Comparison of ENCODE assay signal across 1 cellular context in the genomic region with DNA sequence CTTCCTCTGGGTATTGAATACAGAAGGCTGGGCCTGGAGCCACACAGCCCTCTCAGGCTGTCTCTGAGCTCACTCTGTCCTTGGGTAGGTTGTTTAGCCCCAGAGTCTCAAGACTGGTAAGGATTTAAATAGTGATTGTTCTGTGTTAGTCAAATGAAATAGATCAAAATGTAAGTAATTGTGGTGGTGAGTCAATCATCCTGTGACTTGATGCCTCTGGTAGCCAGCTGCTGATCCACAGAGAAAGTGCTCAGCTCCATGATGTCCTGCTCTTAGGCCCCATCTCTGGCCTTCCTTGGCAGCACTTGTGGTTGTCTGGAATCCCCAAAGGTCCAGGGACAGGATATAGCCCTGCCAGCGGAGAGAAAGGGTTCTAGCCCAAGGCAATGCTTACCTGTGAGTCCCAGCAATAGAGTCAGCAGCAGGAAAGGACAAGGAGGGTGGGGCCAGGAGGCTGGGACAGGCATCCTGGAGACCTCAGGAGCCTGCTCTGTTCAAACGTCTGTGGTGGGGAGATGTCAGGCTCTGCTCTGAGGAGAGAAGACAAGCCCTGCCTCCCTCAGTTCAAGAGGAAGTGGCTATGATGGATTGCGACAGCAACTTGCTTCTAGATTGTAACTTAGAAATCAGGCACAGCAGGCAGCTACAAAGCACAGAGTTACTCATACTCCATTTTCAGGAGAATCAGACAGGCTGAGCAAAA.
TF ChIP-seq lines count a peak whose summit lies in the region.

No MANE protein-coding gene starts in this region.

TF ChIP-seq in GM12878, 131 proteins besides CTCF, POLR2A, EP300 and RAD21:
- TF ChIP-seq WRNIP1 (IDR thresholded peaks at IDR 0.05; ENCODE audit: borderline replicate concordance, low read depth, low read length) (no peak), SPI1 (IDR thresholded peaks at IDR 0.05; ENCODE audit: borderline replicate concordance, insufficient read depth, low read depth, low read length) (peak; percentile 35; the same call in 1 of the 2 replicates), ZSCAN29 (IDR thresholded peaks at IDR 0.05) (no peak), ZBED1 (IDR thresholded peaks at IDR 0.05; ENCODE audit: borderline replicate concordance) (no peak), IKZF1 (conservative IDR thresholded peaks at IDR 0.05) (no peak)
